In the genomic region with DNA sequence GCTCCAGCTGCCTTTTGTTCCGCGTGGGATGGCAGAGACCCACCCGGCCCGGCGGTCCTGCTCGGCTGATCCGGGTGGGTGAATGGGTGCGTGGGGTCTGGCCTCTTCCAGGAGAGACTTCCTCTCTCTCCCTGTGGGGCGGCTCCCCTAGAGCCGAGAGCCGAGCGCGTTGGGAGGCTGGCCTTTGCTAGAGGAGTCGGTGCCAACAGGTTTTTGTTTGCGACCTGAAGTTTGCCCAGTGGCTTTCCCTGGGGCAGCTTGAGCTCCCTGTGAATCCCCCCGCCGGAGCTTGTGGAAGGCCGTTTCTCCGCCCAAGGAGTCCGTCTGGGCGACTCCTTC, we compare ENCODE assay signal across 8 cellular contexts. TPM values are rescaled to one million over a fixed set of nuclear protein-coding genes. Genes with fewer than 3 reads are reported as not detected.
DNase-seq lines count a peak whose midpoint lies in the region; ATAC-seq, FAIRE-seq and TF ChIP-seq lines count a peak whose summit lies in the region.

No MANE protein-coding gene starts in this region.

- H3K27me3 ChIP-seq in pancreas, result no peaks in the 10 kb centered on the region

- peaks cover 0 to 14% (median 3%) of the 10 kb centered on the region in 3 donors for H3K4me1 ChIP-seq in pancreas

- H3K27me3 Mint-ChIP-seq in CD14-positive monocyte (ENCODE audit: low read depth in 3 of 3), result peaks cover 24 to 51% (median 25%) of the 10 kb centered on the region in 3 donors
- peaks cover 8% of the 10 kb centered on the region for H3K27me3 Mint-ChIP-seq in activated T-cell treated with anti-CD3 and anti-CD28 coated beads, Interleukin-2, amount 50 U/mL, for 24 hours

- H3K4me3 ChIP-seq in HFF-Myc (replicated peaks; ENCODE audit: low read depth, low read length), result peak overlapping the region; percentile 94
- H3K4me3 ChIP-seq in pancreas, result peak overlapping the region; percentile 93 to 99 (median 98)

- H3K4me3 Mint-ChIP-seq in CD14-positive monocyte, result peak overlapping the region; percentile 83 to 93
- H3K4me3 Mint-ChIP-seq in activated T-cell treated with anti-CD3 and anti-CD28 coated beads, Interleukin-2, amount 50 U/mL, for 24 hours, result peak overlapping the region; percentile 83

- H3K4me1 Mint-ChIP-seq in CD14-positive monocyte, result peaks cover 5% of the 10 kb centered on the region
- H3K4me1 Mint-ChIP-seq in activated T-cell treated with anti-CD3 and anti-CD28 coated beads, Interleukin-2, amount 50 U/mL, for 24 hours (ENCODE audit: low read depth), result peaks cover 5% of the 10 kb centered on the region

- peaks cover 4% of the 10 kb centered on the region in 2 donors for H3K36me3 Mint-ChIP-seq in CD14-positive monocyte
- H3K36me3 Mint-ChIP-seq in activated T-cell treated with anti-CD3 and anti-CD28 coated beads, Interleukin-2, amount 50 U/mL, for 24 hours (ENCODE audit: low read depth), result no peaks in the 10 kb centered on the region

- peak overlapping the region; percentile 64 to 83 (median 82) for H3K27ac ChIP-seq in pancreas

- no peak for FAIRE-seq in pancreas (lab: Jason Lieb, UNC)

- DNase-seq in CD14-positive monocyte (ENCODE audit: low spot score), result no peak
- DNase-seq in HFF-Myc (ENCODE audit: extremely low read depth, low read depth), result no peak
- DNase-seq in activated T-cell treated with anti-CD3 and anti-CD28 coated beads, Interleukin-2, amount 50 U/mL, for 24 hours, result peak; percentile 40
- no peak for DNase-seq in Right ventricle myocardium inferior (ENCODE audit: missing footprints)
- peak in 5 of 6 donors; percentile 36 to 77 (median 51) for DNase-seq in pancreas
- DNase-seq in putamen (ENCODE audit: low spot score), result no peak
- no peak for DNase-seq in KG1 (lab: John Stamatoyannopoulos, UW)

- no peaks in the 10 kb centered on the region for H3K9me3 ChIP-seq in pancreas

- ATAC-seq in Right ventricle myocardium inferior (peak; percentile 20), pancreas (peak; percentile 35 to 59 (median 53)), HG02588 (IDR thresholded peaks at IDR 0.05; ENCODE audit: unreplicated experiment) (no peak)

- 1% methylated on average over 19 to 21 of the region's 21 CpGs for WGBS in pancreas, 2 donors

- H3K9me3 Mint-ChIP-seq in CD14-positive monocyte, result peaks cover 0 to 6% (median 2%) of the 10 kb centered on the region in 7 donors
- H3K9me3 Mint-ChIP-seq in activated T-cell treated with anti-CD3 and anti-CD28 coated beads, Interleukin-2, amount 50 U/mL, for 24 hours, result no peaks in the 10 kb centered on the region

- intact Hi-C loops in CD14-positive monocyte (cut with micrococcal nuclease) (no loop called here), Right ventricle myocardium inferior (cut with DNase I) (no loop called here), pancreas (cut with DNase I) (no loop called here)

- TF ChIP-seq CTCF in CD14-positive monocyte (IDR thresholded peaks at IDR 0.05) (no peak), HFF-Myc (IDR thresholded peaks at IDR 0.05; ENCODE audit: low read depth, low read length, missing control alignments) (no peak), pancreas (IDR thresholded peaks at IDR 0.05) (no peak)

- H3K27ac Mint-ChIP-seq in CD14-positive monocyte, result peak overlapping the region in 2 of 7 donors; percentile 46 to 50
- H3K27ac Mint-ChIP-seq in activated T-cell treated with anti-CD3 and anti-CD28 coated beads, Interleukin-2, amount 50 U/mL, for 24 hours, result peak overlapping the region; percentile 18

- no peaks in the 10 kb centered on the region for H3K36me3 ChIP-seq in pancreas

RNA-seq across cellular contexts. Expression of gene EPN2, which starts 1.0 kb away (rescaled TPM):
- polyA plus RNA-seq in CD14-positive monocyte (not detected), pancreas (10 to 100 TPM; 15.5 to 17.5 TPM)
- total RNA-seq in Right ventricle myocardium inferior (85.5 TPM), pancreas (10 to 100 TPM; 13.4 to 29.4 (median 15.2) TPM)

Comparison
In these comparisons a context has a peak if more than half of its experiments do, and no peak if none do; other contexts are left out.
1. DNase-seq: peak in activated T-cell treated with anti-CD3 and anti-CD28 coated beads, Interleukin-2, amount 50 U/mL, for 24 hours (single experiment) and pancreas (5 of 6); none in CD14-positive monocyte (single experiment), HFF-Myc (single experiment), Right ventricle myocardium inferior (single experiment), putamen (single experiment) and KG1 (single experiment).